In genomic region chr6:43628392-43629103, GRCh38 we compare ENCODE assay signal across 7 cellular contexts. TPM values are rescaled to one million over a fixed set of nuclear protein-coding genes. Genes with fewer than 3 reads are reported as not detected.
DNase-seq lines count a peak whose midpoint lies in the region; ATAC-seq and TF ChIP-seq lines count a peak whose summit lies in the region.

No MANE protein-coding gene starts in this region.

- TF ChIP-seq EP300 in ovary (IDR thresholded peaks at IDR 0.05) = no peak

- H3K27ac Mint-ChIP-seq in activated naive CD4-positive, alpha-beta T cell treated with anti-CD3 and anti-CD28 coated beads, Interleukin-2, amount 10 ng/mL, durations not matched to agents 7 days and 5 days = peak overlapping the region; percentile 100

- intact Hi-C loops in ovary (cut with DNase I) = no loop called here
- intact Hi-C loops in aorta (cut with DNase I) = no loop called here

- H3K36me3 ChIP-seq in ovary (no peaks in the 10 kb centered on the region), aorta (ENCODE audit: control insufficient read depth in 1 of 2, insufficient read depth in 2 of 2, low read length in 1 of 2) (no peaks in the 10 kb centered on the region)

- H3K36me3 Mint-ChIP-seq in activated naive CD4-positive, alpha-beta T cell treated with anti-CD3 and anti-CD28 coated beads, Interleukin-2, amount 10 ng/mL, durations not matched to agents 7 days and 5 days = peaks cover 41% of the 10 kb centered on the region

- H3K4me3 Mint-ChIP-seq in activated naive CD4-positive, alpha-beta T cell treated with anti-CD3 and anti-CD28 coated beads, Interleukin-2, amount 10 ng/mL, durations not matched to agents 7 days and 5 days = peak overlapping the region; percentile 99

- H3K27ac ChIP-seq in ovary (peak overlapping the region; percentile 72 to 83), aorta (ENCODE audit: low read depth in 1 of 2, low read length in 2 of 2) (peak overlapping the region; percentile 32 to 39)

- DNase-seq in GM12865 (ENCODE audit: low read depth) (peak; percentile 69), RPMI7951 (ENCODE audit: low read depth) (peak; percentile 47), glomerular visceral epithelial cell (ENCODE audit: extremely low spot score) (peak; percentile 72), ovary (peak; percentile 49 to 73 (median 59)), aorta (peak in 1 of 2 donors; percentile 72)
- peak; percentile 76 for DNase-seq in activated naive CD4-positive, alpha-beta T cell treated with anti-CD3 and anti-CD28 coated beads, Interleukin-2, amount 10 ng/mL, durations not matched to agents 7 days and 5 days

- TF ChIP-seq POLR2A in ovary (IDR thresholded peaks at IDR 0.05) = no peak

- peaks cover 45% of the 10 kb centered on the region for H3K4me1 Mint-ChIP-seq in activated naive CD4-positive, alpha-beta T cell treated with anti-CD3 and anti-CD28 coated beads, Interleukin-2, amount 10 ng/mL, durations not matched to agents 7 days and 5 days

- CTCF ChIA-PET in activated naive CD4-positive, alpha-beta T cell treated with anti-CD3 and anti-CD28 coated beads, Interleukin-2, amount 10 ng/mL, durations not matched to agents 7 days and 5 days (lab: Charles Lee) = interaction anchor here (1.7 kb wide), 1 partner anchor 15 kb away, joined by 4 read pairs; no protein-coding TSS in a partner anchor

- H3K9me3 Mint-ChIP-seq in activated naive CD4-positive, alpha-beta T cell treated with anti-CD3 and anti-CD28 coated beads, Interleukin-2, amount 10 ng/mL, durations not matched to agents 7 days and 5 days = no peaks in the 10 kb centered on the region

- H3K27me3 Mint-ChIP-seq in activated naive CD4-positive, alpha-beta T cell treated with anti-CD3 and anti-CD28 coated beads, Interleukin-2, amount 10 ng/mL, durations not matched to agents 7 days and 5 days = no peaks in the 10 kb centered on the region

- WGBS in ovary, 3 donors = 0 to 1% (median 0%) methylated on average over 25 of the region's 25 CpGs
- WGBS in aorta, 2 donors = 0 to 1% methylated on average over 25 of the region's 25 CpGs

- H3K9me3 ChIP-seq in ovary (no peaks in the 10 kb centered on the region), aorta (ENCODE audit: control insufficient read depth, low read length) (no peaks in the 10 kb centered on the region)

- no peak for TF ChIP-seq CTCF in GM12865 (IDR thresholded peaks at IDR 0.05; ENCODE audit: insufficient read depth, low read depth, low read length, missing control alignments)
- no peak for TF ChIP-seq CTCF in ovary (IDR thresholded peaks at IDR 0.05)

- H3K4me1 ChIP-seq in ovary (ENCODE audit: insufficient read depth) (peaks cover 6% of the 10 kb centered on the region), aorta (ENCODE audit: control insufficient read depth in 1 of 2, insufficient read depth in 2 of 2, low read length in 2 of 2) (peaks cover 0 to 3% of the 10 kb centered on the region in 2 donors)

- H3K4me3 ChIP-seq in GM12865 (ENCODE audit: low read depth, low read length) (peak overlapping the region; percentile 91), ovary (peak overlapping the region; percentile 100), aorta (ENCODE audit: low read length in 2 of 2) (peak overlapping the region; percentile 40 to 70)

- H3K27me3 ChIP-seq in ovary = no peaks in the 10 kb centered on the region
- H3K27me3 ChIP-seq in aorta (ENCODE audit: control insufficient read depth in 1 of 2, insufficient read depth in 2 of 2, low read length in 1 of 2) = no peaks in the 10 kb centered on the region

- peak; percentile 20 for ATAC-seq in HG03432 (IDR thresholded peaks at IDR 0.05; ENCODE audit: unreplicated experiment)
- no peak for ATAC-seq in aorta (ENCODE audit: low FRiP score)

RNA-seq across cellular contexts. Expression of gene GTPBP2, which starts 0.5 kb away (rescaled TPM):
- 39.5 and 42.4 TPM in 2 replicates for total RNA-seq in RPMI7951 (2014; rRNA removed; shearing (Covaris generic))
- 10 to 100 TPM; 24.9 to 60.4 (median 36.5) TPM for total RNA-seq in ovary
- 10 to 100 TPM; 28.8 to 31.9 TPM for polyA plus RNA-seq in ovary
- 10 to 100 TPM; 60.3 to 62.6 TPM for total RNA-seq in aorta
- 10 to 100 TPM; 22.9 to 62.8 TPM for polyA plus RNA-seq in aorta

RNA-seq across cellular contexts. Expression of gene MAD2L1BP, which starts 7.1 kb away (rescaled TPM):
- total RNA-seq in RPMI7951 (2014; rRNA removed; shearing (Covaris generic)) = 71.7 and 86.2 TPM in 2 replicates
- total RNA-seq in ovary (10 to 100 TPM; 11.9 to 28.4 (median 16.8) TPM), aorta (10 to 100 TPM; 13.6 TPM)
- polyA plus RNA-seq in ovary (10 to 100 TPM; 16.0 to 23.9 TPM), aorta (10 to 100 TPM; 19.2 to 24.3 TPM)

RNA-seq across cellular contexts. Expression of gene RSPH9, which starts 16.3 kb away (rescaled TPM):
- 1.1 and 1.3 TPM in 2 replicates for total RNA-seq in RPMI7951 (2014; rRNA removed; shearing (Covaris generic))
- total RNA-seq in ovary = 1 to 10 TPM in 1 of 7 donors, under 1 TPM in 5, not detected in 1; 0.20 to 4.7 (median 0.44) TPM
- under 1 TPM; 0.25 to 0.70 TPM for polyA plus RNA-seq in ovary
- total RNA-seq in aorta = under 1 TPM; 0.23 to 0.75 TPM
- polyA plus RNA-seq in aorta = under 1 TPM; 0.13 to 0.54 TPM

RNA-seq across cellular contexts. Expression of gene POLH, which starts 52.6 kb away (rescaled TPM):
- total RNA-seq in RPMI7951 (2014; rRNA removed; shearing (Covaris generic)) = 33.6 and 38.0 TPM in 2 replicates
- 10 to 100 TPM in 3 of 7 donors, 1 to 10 TPM in 4; 4.6 to 14.1 (median 8.6) TPM for total RNA-seq in ovary
- 10 to 100 TPM in 1 of 2 donors, 1 to 10 TPM in 1; 5.2 to 15.5 TPM for polyA plus RNA-seq in ovary
- 10 to 100 TPM in 1 of 2 donors, 1 to 10 TPM in 1; 8.3 to 15.2 TPM for total RNA-seq in aorta
- 1 to 10 TPM; 3.6 to 5.5 TPM for polyA plus RNA-seq in aorta

RNA-seq across cellular contexts. Expression of gene XPO5, which starts 52.7 kb away (rescaled TPM):
- total RNA-seq in RPMI7951 (2014; rRNA removed; shearing (Covaris generic)) = 40.2 and 48.1 TPM in 2 replicates
- total RNA-seq in ovary = 10 to 100 TPM in 6 of 7 donors, 1 to 10 TPM in 1; 9.8 to 41.8 (median 27.6) TPM
- 10 to 100 TPM in 1 of 2 donors, 1 to 10 TPM in 1; 6.8 to 24.5 TPM for polyA plus RNA-seq in ovary
- 10 to 100 TPM; 19.7 to 30.6 TPM for total RNA-seq in aorta
- polyA plus RNA-seq in aorta = 10 to 100 TPM in 1 of 2 donors, 1 to 10 TPM in 1; 2.6 to 13.7 TPM
